In genomic region chr11:117178210-117179034, GRCh38 we compare ENCODE assay signal across 1 cellular context.
TF ChIP-seq lines count a peak whose summit lies in the region.

SIDT2 (plus strand) TSS chr11:117178743; CDS start chr11:117179264, 521 bp downstream.

TF ChIP-seq in K562, 482 proteins besides CTCF, POLR2A, EP300 and RAD21 (continued from another document and continues in another):
- TF ChIP-seq ETS1 (conservative IDR thresholded peaks at IDR 0.05; ENCODE audit: control insufficient read depth, low read depth, low read length), result no peak
- TF ChIP-seq SAFB (IDR thresholded peaks at IDR 0.05; ENCODE audit: borderline replicate concordance, low read depth, low read length), result no peak
- no peak for TF ChIP-seq ZNF217 (CRISPR knock-in tag; IDR thresholded peaks at IDR 0.05)
- no peak for TF ChIP-seq E2F5 (CRISPR knock-in tag; IDR thresholded peaks at IDR 0.05)
- TF ChIP-seq ZNF655 (CRISPR knock-in tag; IDR thresholded peaks at IDR 0.05), result no peak
- TF ChIP-seq ZKSCAN3 (CRISPR knock-in tag; IDR thresholded peaks at IDR 0.05), result no peak
- TF ChIP-seq E2F1 (CRISPR knock-in tag; IDR thresholded peaks at IDR 0.05), result no peak
- no peak for TF ChIP-seq ZNF57 (CRISPR knock-in tag; IDR thresholded peaks at IDR 0.05)
- no peak for TF ChIP-seq ZNF408 (CRISPR knock-in tag; IDR thresholded peaks at IDR 0.05; ENCODE audit: low read depth)
- no peak for TF ChIP-seq HBP1 (CRISPR knock-in tag; IDR thresholded peaks at IDR 0.05)
- TF ChIP-seq HEY1 (CRISPR knock-in tag; IDR thresholded peaks at IDR 0.05; ENCODE audit: borderline replicate concordance), result no peak
- TF ChIP-seq KAT2B (IDR thresholded peaks at IDR 0.05; ENCODE audit: low read depth, low read length), result no peak
- no peak for TF ChIP-seq THRAP3 (IDR thresholded peaks at IDR 0.05; ENCODE audit: borderline replicate concordance)
- no peak for TF ChIP-seq MYNN (IDR thresholded peaks at IDR 0.05)
- TF ChIP-seq MYNN (CRISPR knock-in tag; IDR thresholded peaks at IDR 0.05), result no peak
- peak; percentile 54; the same call in 1 of the 2 replicates for TF ChIP-seq EP400 (IDR thresholded peaks at IDR 0.05)
- TF ChIP-seq KDM5B (IDR thresholded peaks at IDR 0.05; ENCODE audit: insufficient replicate concordance, low read depth, low read length), result peak; percentile 49
- TF ChIP-seq ZNF449 (CRISPR knock-in tag; IDR thresholded peaks at IDR 0.05), result no peak
- TF ChIP-seq MED1 (CRISPR knock-in tag; IDR thresholded peaks at IDR 0.05; ENCODE audit: borderline replicate concordance), result no peak
- no peak for TF ChIP-seq ZFP1 (CRISPR knock-in tag; IDR thresholded peaks at IDR 0.05)
- TF ChIP-seq NFXL1 (CRISPR knock-in tag; IDR thresholded peaks at IDR 0.05), result no peak
- no peak for TF ChIP-seq RHOXF2B (CRISPR knock-in tag; conservative IDR thresholded peaks at IDR 0.05)
- 0 out of 2 replicates have a peak, but pooled peaks have one; percentile 44 for TF ChIP-seq RB1 (IDR thresholded peaks at IDR 0.05; ENCODE audit: low read depth)
- no peak for TF ChIP-seq NCOR1 (IDR thresholded peaks at IDR 0.05)
- TF ChIP-seq RCOR1 (IDR thresholded peaks at IDR 0.05; ENCODE audit: borderline replicate concordance in 1 of 2, low read depth in 2 of 2, low read length in 2 of 2), result peak in 1 of 2 experiments; percentile 82; a peak in 2 of 4 replicates
- no peak for TF ChIP-seq NFE2 (IDR thresholded peaks at IDR 0.05; ENCODE audit: low read depth)
- no peak for TF ChIP-seq BMI1 (IDR thresholded peaks at IDR 0.05; ENCODE audit: low read length)
- no peak for TF ChIP-seq TFAM (CRISPR knock-in tag; conservative IDR thresholded peaks at IDR 0.05)
- no peak for TF ChIP-seq E2F3 (CRISPR knock-in tag; IDR thresholded peaks at IDR 0.05)
- TF ChIP-seq ZKSCAN1 (IDR thresholded peaks at IDR 0.05; ENCODE audit: low read depth, low read length), result no peak
- no peak for TF ChIP-seq FOSL1 (tag; conservative IDR thresholded peaks at IDR 0.05)
- no peak; a peak in 1 of 4 replicates for TF ChIP-seq UBTF (IDR thresholded peaks at IDR 0.05; ENCODE audit: borderline replicate concordance in 1 of 2, low read depth in 2 of 2, low read length in 2 of 2)
- no peak for TF ChIP-seq FOXP4 (CRISPR knock-in tag; IDR thresholded peaks at IDR 0.05; ENCODE audit: borderline replicate concordance)
- TF ChIP-seq JUNB (CRISPR knock-in tag; conservative IDR thresholded peaks at IDR 0.05), result no peak
- TF ChIP-seq ARID1B (IDR thresholded peaks at IDR 0.05), result no peak; the same call in 1 of the 2 replicates
- no peak for TF ChIP-seq MIER1 (IDR thresholded peaks at IDR 0.05; ENCODE audit: low read depth)
- no peak for TF ChIP-seq STAG1 (CRISPR knock-in tag; IDR thresholded peaks at IDR 0.05; ENCODE audit: borderline replicate concordance)
- no peak for TF ChIP-seq RNF219 (CRISPR knock-in tag; IDR thresholded peaks at IDR 0.05)
- no peak for TF ChIP-seq CSDE1 (IDR thresholded peaks at IDR 0.05)
- TF ChIP-seq POLR2H (tag; IDR thresholded peaks at IDR 0.05; ENCODE audit: low read depth), result no peak
- peak; percentile 27 for TF ChIP-seq NFIC (IDR thresholded peaks at IDR 0.05)
- no peak for TF ChIP-seq CBX3 (IDR thresholded peaks at IDR 0.05; ENCODE audit: borderline replicate concordance in 1 of 2, low read length in 2 of 2)
- no peak for TF ChIP-seq ZNF124 (CRISPR knock-in tag; IDR thresholded peaks at IDR 0.05)
- TF ChIP-seq ZNF197 (CRISPR knock-in tag; IDR thresholded peaks at IDR 0.05; ENCODE audit: low read depth), result no peak
- TF ChIP-seq ZNF224 (CRISPR knock-in tag; IDR thresholded peaks at IDR 0.05), result no peak
- no peak for TF ChIP-seq KLF16 (IDR thresholded peaks at IDR 0.05)
- TF ChIP-seq ARID3A (IDR thresholded peaks at IDR 0.05; ENCODE audit: borderline replicate concordance, low read depth, low read length), result no peak
- TF ChIP-seq ZNF384 (IDR thresholded peaks at IDR 0.05; ENCODE audit: low read depth, low read length), result no peak
- no peak for TF ChIP-seq STAT5B (CRISPR knock-in tag; IDR thresholded peaks at IDR 0.05)
- no peak for TF ChIP-seq SLC30A9 (CRISPR knock-in tag; IDR thresholded peaks at IDR 0.05)
- no peak for TF ChIP-seq FOXA3 (CRISPR knock-in tag; conservative IDR thresholded peaks at IDR 0.05 in 1 of 2, IDR thresholded peaks at IDR 0.05 in 1 of 2)
- no peak for TF ChIP-seq SRSF1 (IDR thresholded peaks at IDR 0.05; ENCODE audit: low read depth, low read length)
- no peak; the same call in 1 of the 2 replicates for TF ChIP-seq MBD2 (IDR thresholded peaks at IDR 0.05; ENCODE audit: borderline replicate concordance, low read depth)
- TF ChIP-seq RBM15 (IDR thresholded peaks at IDR 0.05; ENCODE audit: insufficient read depth, low read length), result no peak
- no peak for TF ChIP-seq ZNF551 (CRISPR knock-in tag; IDR thresholded peaks at IDR 0.05)
